In genomic region chr17:21301593-21302550, GRCh38 we compare ENCODE assay signal across 12 cellular contexts. TPM values are rescaled to one million over a fixed set of nuclear protein-coding genes. Genes with fewer than 3 reads are reported as not detected.
DNase-seq lines count a peak whose midpoint lies in the region; ATAC-seq, FAIRE-seq and TF ChIP-seq lines count a peak whose summit lies in the region.
"Had no signal": no experiment of that assay in that cellular context is flagged by ENCODE, and none has a peak within 500 bp of the region (broad histone marks: within the 10 kb centered on the region; RNA-seq: fewer than 3 reads in every experiment).

No MANE protein-coding gene starts in this region.

- peaks cover 3% of the 10 kb centered on the region for H3K4me1 ChIP-seq in astrocyte (ENCODE audit: insufficient read depth, low read length)
- no peaks in the 10 kb centered on the region for H3K4me1 ChIP-seq in trophoblast cell (ENCODE audit: control insufficient read depth in 1 of 2, insufficient read depth in 2 of 2, low read length in 2 of 2)

- peaks cover 63% of the 10 kb centered on the region for H4K20me1 ChIP-seq in astrocyte (ENCODE audit: insufficient read depth, low read length)

- no peaks in the 10 kb centered on the region for H3K9me3 Mint-ChIP-seq in activated naive CD4-positive, alpha-beta T cell treated with anti-CD3 and anti-CD28 coated beads, Interleukin-2, amount 50 U/mL, for 72 hours
- H3K9me3 Mint-ChIP-seq in astrocyte (ENCODE audit: unreplicated experiment) = peaks cover 14% of the 10 kb centered on the region
- peaks cover 0 to 32% (median 0%) of the 10 kb centered on the region in 9 donors for H3K9me3 Mint-ChIP-seq in naive thymus-derived CD8-positive, alpha-beta T cell
- H3K9me3 Mint-ChIP-seq: activated B cell treated with CpG ODN at 0.5 μM for 24 hours had no signal

- H3K79me1 ChIP-seq in trophoblast cell (ENCODE audit: low read length) = no peaks in the 10 kb centered on the region

- H3K36me3 ChIP-seq in H7 (replicated peaks; ENCODE audit: control insufficient read depth, insufficient read depth, low read length) = peaks cover 3% of the 10 kb centered on the region
- peaks cover 9% of the 10 kb centered on the region for H3K36me3 ChIP-seq in astrocyte (ENCODE audit: insufficient read depth, low read length)
- peaks cover 52 to 54% of the 10 kb centered on the region in 2 experiments for H3K36me3 ChIP-seq in trophoblast cell (ENCODE audit: control insufficient read depth in 1 of 2, insufficient read depth in 2 of 2, low read length in 2 of 2)

- H4K91ac ChIP-seq in trophoblast cell (ENCODE audit: low read depth, low read length) = no peak overlapping the region

- no peak for ATAC-seq in activated naive CD4-positive, alpha-beta T cell treated with anti-CD3 and anti-CD28 coated beads, Interleukin-2, amount 50 U/mL, for 72 hours
- ATAC-seq in naive thymus-derived CD8-positive, alpha-beta T cell = no peak
- ATAC-seq in HG03460 (IDR thresholded peaks at IDR 0.05; ENCODE audit: unreplicated experiment) = no peak
- ATAC-seq: gastrocnemius medialis had no signal

- H3K79me2 ChIP-seq in astrocyte (ENCODE audit: insufficient read depth, low read length) (peaks cover 27% of the 10 kb centered on the region), trophoblast cell (ENCODE audit: control insufficient read depth, insufficient read depth, low read length, poor library complexity) (no peaks in the 10 kb centered on the region)

- WGBS in trophoblast cell (ENCODE audit: extremely low coverage, insufficient coverage, insufficient read length) = no CpG with 5 or more reads among the region's 19 CpGs

- H2AK5ac ChIP-seq in trophoblast cell (ENCODE audit: low read length) = no peak overlapping the region

- no peak for DNase-seq in activated naive CD4-positive, alpha-beta T cell treated with anti-CD3 and anti-CD28 coated beads, Interleukin-2, amount 50 U/mL, for 72 hours (ENCODE audit: low spot score in 2 of 2)
- no peak for DNase-seq in activated naive CD4-positive, alpha-beta T cell treated with Interleukin-2 at 50 U/mL for 16 hours
- DNase-seq in H7 = peak; percentile 60
- no peak for DNase-seq in astrocyte (ENCODE audit: low read depth)
- peak in 1 of 2 donors; percentile 46 for DNase-seq in trophoblast cell
- DNase-seq in naive thymus-derived CD8-positive, alpha-beta T cell = no peak
- no peak for DNase-seq in C1 segment of cervical spinal cord (lab: John Stamatoyannopoulos, UW)
- DNase-seq: activated B cell treated with CpG ODN at 0.5 μM for 24 hours, gastrocnemius medialis, MM.1S had no signal

- H3K14ac ChIP-seq in trophoblast cell (ENCODE audit: low read length) = no peak overlapping the region

- H2BK120ac ChIP-seq in trophoblast cell (ENCODE audit: insufficient read depth, low read length, poor library complexity) = no peak overlapping the region

- H2AFZ ChIP-seq in astrocyte (ENCODE audit: low read depth, low read length) (no peak overlapping the region), trophoblast cell (ENCODE audit: insufficient read depth, low read length, poor library complexity) (no peak overlapping the region)

- no peak for TF ChIP-seq CTCF in astrocyte (IDR thresholded peaks at IDR 0.05; ENCODE audit: insufficient read depth, low read depth, low read length)

- H4K12ac ChIP-seq in trophoblast cell (ENCODE audit: low read depth, low read length) = no peak overlapping the region

- no peak for FAIRE-seq in astrocyte (lab: Jason Lieb, UNC)
- FAIRE-seq: endothelial cell of umbilical vein had no signal

- POLR2A ChIA-PET in naive thymus-derived CD8-positive, alpha-beta T cell (lab: Charles Lee) = no interaction called here

- no peak overlapping the region for H3K23ac ChIP-seq in trophoblast cell (ENCODE audit: low read length)

- no peak overlapping the region for H3K18ac ChIP-seq in trophoblast cell (ENCODE audit: low read length)

- no peak overlapping the region for H3K4me2 ChIP-seq in astrocyte (ENCODE audit: low read length)
- H3K4me2 ChIP-seq in trophoblast cell (ENCODE audit: low read length) = no peak overlapping the region

- H4K8ac ChIP-seq in trophoblast cell (ENCODE audit: low read depth, low read length) = no peak overlapping the region

- no peak overlapping the region for H2BK5ac ChIP-seq in trophoblast cell (ENCODE audit: low read depth, low read length, poor library complexity)

- H3K27me3 ChIP-seq in H7 (ENCODE audit: control insufficient read depth, insufficient read depth, low read length) (no peaks in the 10 kb centered on the region), astrocyte (ENCODE audit: insufficient read depth, low read length) (no peaks in the 10 kb centered on the region), trophoblast cell (ENCODE audit: insufficient read depth, low read length) (no peaks in the 10 kb centered on the region)
- H3K27me3 ChIP-seq: gastrocnemius medialis had no signal

- peaks cover 33 to 35% of the 10 kb centered on the region in 2 donors for H3K36me3 Mint-ChIP-seq in activated naive CD4-positive, alpha-beta T cell treated with anti-CD3 and anti-CD28 coated beads, Interleukin-2, amount 50 U/mL, for 72 hours
- H3K36me3 Mint-ChIP-seq in astrocyte (ENCODE audit: low read depth, unreplicated experiment) = peaks cover 20% of the 10 kb centered on the region
- peaks cover 0 to 61% (median 6%) of the 10 kb centered on the region in 3 donors for H3K36me3 Mint-ChIP-seq in naive thymus-derived CD8-positive, alpha-beta T cell

- H2BK12ac ChIP-seq in trophoblast cell (ENCODE audit: low read length) = no peak overlapping the region

- no peaks in the 10 kb centered on the region for H3K27me3 Mint-ChIP-seq in astrocyte (ENCODE audit: low read depth, unreplicated experiment)
- H3K27me3 Mint-ChIP-seq in naive thymus-derived CD8-positive, alpha-beta T cell = no peaks in the 10 kb centered on the region
- H3K27me3 Mint-ChIP-seq: activated B cell treated with CpG ODN at 0.5 μM for 24 hours had no signal

- no peak overlapping the region for H3K4me3 Mint-ChIP-seq in astrocyte (ENCODE audit: unreplicated experiment)
- H3K4me3 Mint-ChIP-seq in naive thymus-derived CD8-positive, alpha-beta T cell = no peak overlapping the region
- H3K4me3 Mint-ChIP-seq: activated B cell treated with CpG ODN at 0.5 μM for 24 hours had no signal

- H3K4me1 Mint-ChIP-seq in astrocyte (ENCODE audit: low read depth, unreplicated experiment) = no peaks in the 10 kb centered on the region
- peaks cover 0 to 4% (median 0%) of the 10 kb centered on the region in 4 donors for H3K4me1 Mint-ChIP-seq in naive thymus-derived CD8-positive, alpha-beta T cell
- H3K4me1 Mint-ChIP-seq: activated B cell treated with CpG ODN at 0.5 μM for 24 hours had no signal

- H3K4me3 ChIP-seq in H7 (ENCODE audit: insufficient read depth, low read depth, low read length) (no peak overlapping the region), astrocyte (ENCODE audit: insufficient read depth, low read depth, low read length) (no peak overlapping the region), trophoblast cell (ENCODE audit: low read depth, low read length) (peak overlapping the region; percentile 13)
- H3K4me3 ChIP-seq: gastrocnemius medialis had no signal

- no peak overlapping the region for H3K4ac ChIP-seq in trophoblast cell (ENCODE audit: low read depth, low read length)

- peak overlapping the region; percentile 4 to 41 for H3K27ac Mint-ChIP-seq in activated naive CD4-positive, alpha-beta T cell treated with anti-CD3 and anti-CD28 coated beads, Interleukin-2, amount 50 U/mL, for 72 hours
- peak overlapping the region; percentile 1 for H3K27ac Mint-ChIP-seq in astrocyte (ENCODE audit: unreplicated experiment)
- no peak overlapping the region for H3K27ac Mint-ChIP-seq in naive thymus-derived CD8-positive, alpha-beta T cell
- H3K27ac Mint-ChIP-seq: activated B cell treated with CpG ODN at 0.5 μM for 24 hours had no signal

- H3K27ac ChIP-seq in astrocyte (ENCODE audit: low read depth, low read length) = no peak overlapping the region
- H3K27ac ChIP-seq in trophoblast cell (ENCODE audit: low read depth, low read length) = no peak overlapping the region
- H3K27ac ChIP-seq: gastrocnemius medialis had no signal

- H3K9ac ChIP-seq in astrocyte (ENCODE audit: low read length) (no peak overlapping the region), trophoblast cell (ENCODE audit: low read length) (no peak overlapping the region)

- peaks cover 4% of the 10 kb centered on the region for H3K9me3 ChIP-seq in astrocyte (ENCODE audit: insufficient read depth, low read depth, low read length)
- peaks cover 51% of the 10 kb centered on the region for H3K9me3 ChIP-seq in trophoblast cell (ENCODE audit: insufficient read depth, low read depth, low read length)
- H3K9me3 ChIP-seq: gastrocnemius medialis had no signal

RNA-seq across cellular contexts. Expression of gene MAP2K3, which starts 17.4 kb away (rescaled TPM):
- total RNA-seq in activated naive CD4-positive, alpha-beta T cell treated with anti-CD3 and anti-CD28 coated beads, Interleukin-2, amount 50 U/mL, for 72 hours = 100 to 1,000 TPM; 101 to 130 TPM
- total RNA-seq in H7 (2014; rRNA removed; shearing (Covaris generic)) = 26.1 and 27.5 TPM in 2 replicates
- 35.5 and 44.3 TPM in 2 replicates for total RNA-seq in astrocyte
- polyA plus RNA-seq in trophoblast cell (2013) = 23.0 and 23.8 TPM in 2 replicates
- 10 to 100 TPM; 39.4 to 42.2 TPM for total RNA-seq in naive thymus-derived CD8-positive, alpha-beta T cell
- polyA plus RNA-seq in naive thymus-derived CD8-positive, alpha-beta T cell = 10 to 100 TPM; 49.0 to 69.4 (median 49.7) TPM

RNA-seq across cellular contexts. Expression of gene NATD1, which starts 48.7 kb away (rescaled TPM):
- 1 to 10 TPM; 2.6 to 2.9 TPM for total RNA-seq in activated naive CD4-positive, alpha-beta T cell treated with anti-CD3 and anti-CD28 coated beads, Interleukin-2, amount 50 U/mL, for 72 hours
- total RNA-seq in H7 (2014; rRNA removed; shearing (Covaris generic)) = 12.3 and 12.9 TPM in 2 replicates
- 7.1 and 7.9 TPM in 2 replicates for total RNA-seq in astrocyte
- polyA plus RNA-seq in trophoblast cell (2013) = 30.2 and 32.0 TPM in 2 replicates
- 1 to 10 TPM; 9.2 to 9.3 TPM for total RNA-seq in naive thymus-derived CD8-positive, alpha-beta T cell
- 1 to 10 TPM in 1 of 3 donors, under 1 TPM in 2; 0.60 to 1.2 (median 0.99) TPM for polyA plus RNA-seq in naive thymus-derived CD8-positive, alpha-beta T cell

Comparison
In these comparisons a context has a peak if more than half of its experiments do, and no peak if none do; other contexts are left out.
1. H3K27ac Mint-ChIP-seq: peak in activated naive CD4-positive, alpha-beta T cell treated with anti-CD3 and anti-CD28 coated beads, Interleukin-2, amount 50 U/mL, for 72 hours (2 of 2) and astrocyte (single experiment); none in naive thymus-derived CD8-positive, alpha-beta T cell (0 of 10).